In the genomic region with DNA sequence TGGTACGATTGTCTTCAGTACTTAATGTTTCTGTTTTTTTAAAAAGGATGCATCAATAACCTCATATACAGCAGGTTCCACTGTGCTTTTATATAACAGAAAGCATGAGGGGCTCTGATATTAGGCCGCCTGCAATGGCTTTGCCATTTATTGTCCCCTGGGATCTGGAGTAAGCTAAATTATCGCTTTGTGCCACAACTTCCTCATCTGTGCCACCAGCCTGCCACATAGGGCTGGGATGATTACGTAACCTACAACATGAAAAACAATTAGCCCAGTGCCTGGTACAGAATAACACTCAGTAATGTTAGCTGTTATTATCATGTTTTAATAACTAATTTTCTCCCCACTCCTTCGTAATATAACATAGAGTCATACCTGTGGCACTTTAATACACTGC, we compare ENCODE assay signal across 12 cellular contexts.
DNase-seq lines count a peak whose midpoint lies in the region; TF ChIP-seq lines count a peak whose summit lies in the region.
"Had no signal": no experiment of that assay in that cellular context is flagged by ENCODE, and none has a peak within 500 bp of the region (broad histone marks: within the 10 kb centered on the region; RNA-seq: fewer than 3 reads in every experiment).

No MANE protein-coding gene starts in this region.

- in situ Hi-C loops in transverse colon (cut with MboI; ENCODE audit: low pct_ligation_motif_present in 1 of 4, low pct_unique_long_range_greater_than_20kb in 1 of 4, low sequenced_read_pairs in 3 of 4), result loop anchor here in 2 of 4 donors (25.0 kb wide), 2 partner anchors 174 to 449 kb away; no protein-coding TSS in a partner anchor

- no peaks in the 10 kb centered on the region for H4K20me1 ChIP-seq in smooth muscle cell (ENCODE audit: low read depth)

- H3K27me3 ChIP-seq in smooth muscle cell (ENCODE audit: low read depth) (no peaks in the 10 kb centered on the region), Peyer's patch (no peaks in the 10 kb centered on the region), sigmoid colon (no peaks in the 10 kb centered on the region), transverse colon (no peaks in the 10 kb centered on the region)
- H3K27me3 ChIP-seq: thyroid gland had no signal

- peaks cover 12% of the 10 kb centered on the region for H3F3A ChIP-seq in smooth muscle cell (ENCODE audit: low read depth)

- TF ChIP-seq CTCF in smooth muscle cell (IDR thresholded peaks at IDR 0.05; ENCODE audit: borderline replicate concordance, insufficient read depth, poor library complexity, severe bottlenecking) (no peak), Peyer's patch (IDR thresholded peaks at IDR 0.05) (no peak), sigmoid colon (IDR thresholded peaks at IDR 0.05) (no peak), transverse colon (IDR thresholded peaks at IDR 0.05) (no peak)

- no peak overlapping the region for H3K27ac ChIP-seq in smooth muscle cell (ENCODE audit: low read depth)
- H3K27ac ChIP-seq in Peyer's patch, result no peak overlapping the region
- no peak overlapping the region for H3K27ac ChIP-seq in sigmoid colon
- H3K27ac ChIP-seq in transverse colon, result no peak overlapping the region
- H3K27ac ChIP-seq: thyroid gland had no signal

- H3K4me2 ChIP-seq in smooth muscle cell, result peak overlapping the region; percentile 25

- H3K9me3 ChIP-seq in smooth muscle cell (replicated peaks; ENCODE audit: low read depth) (no peaks in the 10 kb centered on the region), Peyer's patch (no peaks in the 10 kb centered on the region), sigmoid colon (no peaks in the 10 kb centered on the region), transverse colon (no peaks in the 10 kb centered on the region)
- H3K9me3 ChIP-seq: thyroid gland had no signal

- H3K4me3 ChIP-seq in smooth muscle cell (no peak overlapping the region), Peyer's patch (no peak overlapping the region), sigmoid colon (no peak overlapping the region), transverse colon (no peak overlapping the region)
- H3K4me3 ChIP-seq: thyroid gland had no signal

- H3K36me3 ChIP-seq in smooth muscle cell (ENCODE audit: low read depth) (no peaks in the 10 kb centered on the region), Peyer's patch (no peaks in the 10 kb centered on the region), sigmoid colon (no peaks in the 10 kb centered on the region), transverse colon (no peaks in the 10 kb centered on the region)
- H3K36me3 ChIP-seq: thyroid gland had no signal

- TF ChIP-seq EP300 in sigmoid colon (IDR thresholded peaks at IDR 0.05), result no peak
- no peak for TF ChIP-seq EP300 in transverse colon (IDR thresholded peaks at IDR 0.05; ENCODE audit: low read depth)

- H3K4me1 ChIP-seq in smooth muscle cell (ENCODE audit: low read depth), result peaks cover 3% of the 10 kb centered on the region
- H3K4me1 ChIP-seq in Peyer's patch, result peaks cover 0 to 6% (median 0%) of the 10 kb centered on the region in 4 donors
- peaks cover 0 to 17% (median 10%) of the 10 kb centered on the region in 4 donors for H3K4me1 ChIP-seq in sigmoid colon
- peaks cover 0 to 16% (median 7%) of the 10 kb centered on the region in 4 donors for H3K4me1 ChIP-seq in transverse colon

- no peak overlapping the region for H2AFZ ChIP-seq in smooth muscle cell (ENCODE audit: low read depth)

- DNase-seq in Kasumi-1 (lab: John Stamatoyannopoulos, UW) (peak; percentile 70 to 71), SIG-M5 (lab: John Stamatoyannopoulos, UW) (peak; percentile 37), germinal center (ENCODE audit: low spot score) (peak; percentile 38), smooth muscle cell (lab: John Stamatoyannopoulos, UW; ENCODE audit: unreplicated experiment) (no peak), T1000 (lab: John Stamatoyannopoulos, UW) (no peak), Peyer's patch (no peak), sigmoid colon (no peak), transverse colon (no peak)
- DNase-seq: activated CD4-positive, alpha-beta T cell treated with anti-CD3 and anti-CD28 coated beads, Interleukin-2, amount 10 ng/mL, durations not matched to agents 7 days and 5 days; effector CD8-positive, alpha-beta T cell; NCI-H82; thyroid gland had no signal

- WGBS in smooth muscle cell (ENCODE audit: low lambda C conversion rate), result 93% methylated on average over 5 of the region's 5 CpGs
- WGBS in sigmoid colon, 2 donors, result 51 to 57% methylated on average over 5 of the region's 5 CpGs
- 60 to 64% methylated on average over 5 of the region's 5 CpGs for WGBS in transverse colon (ENCODE audit: low coverage in 1 of 2), 2 donors

- no peak for TF ChIP-seq POLR2A in Peyer's patch (IDR thresholded peaks at IDR 0.05)
- TF ChIP-seq POLR2A in sigmoid colon (IDR thresholded peaks at IDR 0.05), result no peak
- TF ChIP-seq POLR2A in transverse colon (IDR thresholded peaks at IDR 0.05), result no peak

- no peaks in the 10 kb centered on the region for H3K79me2 ChIP-seq in smooth muscle cell (ENCODE audit: low read depth)

- H3K9ac ChIP-seq in smooth muscle cell (ENCODE audit: low read depth), result no peak overlapping the region

- intact Hi-C loops in sigmoid colon (cut with DNase I) (no loop called here), transverse colon (cut with DNase I; ENCODE audit: low total_unique reads) (no loop called here)

Comparison
In these comparisons a context has a peak if more than half of its experiments do, and no peak if none do; other contexts are left out.
1. DNase-seq: peak in Kasumi-1 (2 of 2), SIG-M5 (single experiment) and germinal center (single experiment); none in smooth muscle cell (single experiment), T1000 (single experiment), Peyer's patch (0 of 3), sigmoid colon (single experiment) and transverse colon (single experiment).